In the genomic region with DNA sequence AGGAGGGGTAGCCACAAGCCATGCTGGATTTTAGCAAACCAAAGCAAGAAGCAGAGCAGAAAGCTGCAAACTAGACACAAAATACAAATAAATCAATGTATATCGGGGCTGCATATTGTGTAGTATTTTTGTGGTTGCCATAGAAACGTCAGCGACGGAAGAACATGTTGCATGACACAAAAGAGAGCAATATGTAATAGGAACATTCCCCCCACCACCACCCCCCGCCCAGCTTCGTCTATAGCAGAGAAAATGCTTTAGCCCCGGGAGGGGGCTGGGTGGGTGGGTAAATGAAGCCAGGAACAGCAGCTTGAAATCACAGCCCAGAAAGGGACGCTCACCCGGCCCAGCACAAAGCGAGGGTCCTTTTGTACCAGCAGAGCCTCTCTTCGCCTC, we compare ENCODE assay signal across 8 cellular contexts. TPM values are rescaled to one million over a fixed set of nuclear protein-coding genes. Genes with fewer than 3 reads are reported as not detected.
DNase-seq lines count a peak whose midpoint lies in the region; ATAC-seq and TF ChIP-seq lines count a peak whose summit lies in the region.

No MANE protein-coding gene starts in this region.

- H3K36me3 ChIP-seq in NT2/D1 (ENCODE audit: insufficient read depth, insufficient read length, low read length) = peaks cover 14% of the 10 kb centered on the region
- no peaks in the 10 kb centered on the region for H3K36me3 ChIP-seq in rectal smooth muscle tissue (ENCODE audit: control insufficient read depth, insufficient read depth, low read length)
- no peaks in the 10 kb centered on the region for H3K36me3 ChIP-seq in PC-9 (ENCODE audit: low read depth)

- H3K9ac ChIP-seq in NT2/D1 (ENCODE audit: insufficient read length, low read depth) = peak overlapping the region; percentile 54
- H3K9ac ChIP-seq in rectal smooth muscle tissue (ENCODE audit: low read length) = no peak overlapping the region

- H3K4me3 ChIP-seq in NT2/D1 (ENCODE audit: insufficient read length, low read depth) (peak overlapping the region; percentile 59), rectal smooth muscle tissue (ENCODE audit: low read length) (peak overlapping the region; percentile 74), PC-9 (no peak overlapping the region)

- no peak for TF ChIP-seq CTCF in PC-9 (conservative IDR thresholded peaks at IDR 0.05)

- no peaks in the 10 kb centered on the region for H3K27me3 ChIP-seq in NT2/D1 (ENCODE audit: insufficient read depth, insufficient read length)
- no peaks in the 10 kb centered on the region for H3K27me3 ChIP-seq in rectal smooth muscle tissue (ENCODE audit: control insufficient read depth, insufficient read depth, low read length)
- peaks cover 28% of the 10 kb centered on the region for H3K27me3 ChIP-seq in PC-9 (ENCODE audit: insufficient read depth, low read depth)

- H3K27ac ChIP-seq in rectal smooth muscle tissue (ENCODE audit: low read depth, low read length) (peak overlapping the region; percentile 74), PC-9 (no peak overlapping the region)

- DNase-seq in Ammon's horn (ENCODE audit: low spot score) = peak; percentile 25
- no peak for DNase-seq in NT2/D1 (ENCODE audit: low read depth, low spot score)
- peak; percentile 49 for DNase-seq in activated naive CD4-positive, alpha-beta T cell treated with Interleukin-2 at 50 U/mL for 16 hours
- peak; percentile 42 for DNase-seq in globus pallidus (ENCODE audit: low spot score)
- DNase-seq in PC-9 = no peak
- DNase-seq in mucosa of gallbladder (ENCODE audit: low spot score) = no peak

- H3F3A ChIP-seq in PC-9 (ENCODE audit: insufficient read depth, low read depth) = no peaks in the 10 kb centered on the region

- intact Hi-C loops in PC-9 (cut with micrococcal nuclease; ENCODE audit: unreplicated experiment) = no loop called here

- no peaks in the 10 kb centered on the region for H3K9me3 ChIP-seq in NT2/D1 (ENCODE audit: insufficient read depth, low read length)
- H3K9me3 ChIP-seq in PC-9 (ENCODE audit: insufficient read depth, low read depth) = no peaks in the 10 kb centered on the region

- no peaks in the 10 kb centered on the region for H3K9me2 ChIP-seq in PC-9 (ENCODE audit: insufficient read depth)

- no peaks in the 10 kb centered on the region for H4K20me1 ChIP-seq in PC-9 (ENCODE audit: insufficient read depth)

- ATAC-seq in GM21529 (IDR thresholded peaks at IDR 0.05; ENCODE audit: unreplicated experiment) = peak; percentile 7

- no TSS peak for BruUV-seq in PC-9 (replicated peaks; lab: Mats Ljungman, UMichigan)

- POLR2A ChIA-PET in PC-9 (lab: Charles Lee; ENCODE audit: unreplicated experiment) = no interaction called here

- H3K4me2 ChIP-seq in PC-9 = no peak overlapping the region

- H2AFZ ChIP-seq in PC-9 = no peak overlapping the region

- no peaks in the 10 kb centered on the region for H3K79me2 ChIP-seq in PC-9 (ENCODE audit: low read depth)

- CTCF ChIA-PET in PC-9 (lab: Charles Lee) = no interaction called here

- peaks cover 3% of the 10 kb centered on the region for H3K4me1 ChIP-seq in NT2/D1 (ENCODE audit: insufficient read depth, insufficient read length)
- peaks cover 11% of the 10 kb centered on the region for H3K4me1 ChIP-seq in rectal smooth muscle tissue (ENCODE audit: control insufficient read depth, insufficient read depth, low read length)
- no peaks in the 10 kb centered on the region for H3K4me1 ChIP-seq in PC-9 (replicated peaks; ENCODE audit: insufficient read depth)

RNA-seq across cellular contexts. Expression of gene AGPAT4, which starts 0.5 kb away (rescaled TPM):
- total RNA-seq in PC-9 (2021) (0.07 and 0.10 TPM in 2 replicates), mucosa of gallbladder (15.4 TPM)

Comparison
In these comparisons a context has a peak if more than half of its experiments do, and no peak if none do; other contexts are left out.
1. DNase-seq: peak in Ammon's horn (single experiment), activated naive CD4-positive, alpha-beta T cell treated with Interleukin-2 at 50 U/mL for 16 hours (single experiment) and globus pallidus (single experiment); none in NT2/D1 (single experiment), PC-9 (0 of 2) and mucosa of gallbladder (single experiment).
2. RNA of gene AGPAT4, which starts 0.5 kb away (total RNA-seq): 15.4 TPM in mucosa of gallbladder (single experiment); 0.07 to 0.10 TPM in PC-9; every median in the first group is over 10 times any median in the second.